Comparison of ENCODE assay signal across 1 cellular context in genomic region chr7:23109470-23109869, GRCh38.
A peak's percentile ranks its signal among the peaks of the same experiment; 100 is the strongest.
TF ChIP-seq lines count a peak whose summit lies in the region.

No MANE protein-coding gene starts in this region.

TF ChIP-seq in K562, 482 proteins besides CTCF, POLR2A, EP300 and RAD21 (continued from another document):
- peak; percentile 53 for TF ChIP-seq PKNOX1 (IDR thresholded peaks at IDR 0.05)
- peak; percentile 76 for TF ChIP-seq MEIS2 (IDR thresholded peaks at IDR 0.05; ENCODE audit: partially characterized antibody)
- TF ChIP-seq SNIP1 (IDR thresholded peaks at IDR 0.05; ENCODE audit: low read depth), result no peak
- TF ChIP-seq SOX6 (IDR thresholded peaks at IDR 0.05), result no peak
- TF ChIP-seq U2AF2 (optimal IDR thresholded peaks at IDR 0.05; ENCODE audit: low read depth, low read length), result no peak
- no peak for TF ChIP-seq THAP12 (CRISPR knock-in tag; IDR thresholded peaks at IDR 0.05)
- no peak for TF ChIP-seq ZNF133 (CRISPR knock-in tag; IDR thresholded peaks at IDR 0.05)
- no peak for TF ChIP-seq ZKSCAN3 (CRISPR knock-in tag; IDR thresholded peaks at IDR 0.05)
- TF ChIP-seq PBX2 (CRISPR knock-in tag; IDR thresholded peaks at IDR 0.05; ENCODE audit: low read depth), result no peak
- TF ChIP-seq PBX2 (tag; conservative IDR thresholded peaks at IDR 0.05; ENCODE audit: low read depth), result peak; percentile 41; the same call in 1 of the 2 replicates
- no peak for TF ChIP-seq MTA2 (IDR thresholded peaks at IDR 0.05; ENCODE audit: low read depth)
- TF ChIP-seq SRF (CRISPR knock-in tag; IDR thresholded peaks at IDR 0.05), result no peak
- TF ChIP-seq ETV5 (CRISPR knock-in tag; IDR thresholded peaks at IDR 0.05; ENCODE audit: low read depth), result no peak
- no peak for TF ChIP-seq DNMT1 (IDR thresholded peaks at IDR 0.05)
- no peak for TF ChIP-seq ZNF280B (CRISPR knock-in tag; IDR thresholded peaks at IDR 0.05)
- no peak for TF ChIP-seq ZNF586 (CRISPR knock-in tag; conservative IDR thresholded peaks at IDR 0.05)
- TF ChIP-seq ZNF217 (CRISPR knock-in tag; IDR thresholded peaks at IDR 0.05), result no peak
- 0 out of 2 replicates have a peak, but pooled peaks have one; percentile 33 for TF ChIP-seq CEBPB (tag; IDR thresholded peaks at IDR 0.05)
TF ChIP-seq in K562: peak in this region for 4.
